ENCODE assay signal across 8 cellular contexts in the genomic region with DNA sequence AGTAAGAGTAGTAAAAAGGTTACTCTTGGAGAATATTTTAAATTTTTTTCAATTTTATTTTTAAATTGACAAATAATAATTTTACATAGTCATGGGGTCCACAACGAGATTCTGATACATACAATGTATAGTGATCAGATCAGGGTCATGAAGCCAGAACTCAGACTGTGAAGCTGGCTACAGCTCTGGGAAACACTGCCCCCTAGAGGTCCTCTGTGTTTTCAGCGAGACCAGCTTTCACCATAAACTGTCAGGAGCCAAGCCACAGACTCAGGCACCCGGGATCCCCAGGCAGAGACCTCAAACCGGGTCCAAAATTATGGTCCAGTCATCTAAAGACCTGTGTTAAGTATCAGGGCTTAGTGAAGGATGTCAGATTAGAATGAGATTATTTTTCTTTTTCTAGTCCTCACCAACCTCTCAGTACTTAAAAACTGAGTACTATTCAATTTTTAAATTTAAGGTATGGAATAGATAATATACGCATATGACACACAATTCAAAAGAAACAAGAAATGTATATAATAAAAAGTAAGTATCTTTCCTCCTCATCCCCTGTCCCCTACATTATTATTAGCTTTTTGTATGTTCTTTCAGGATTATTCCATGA.
DNase-seq lines count a peak whose midpoint lies in the region; ATAC-seq and TF ChIP-seq lines count a peak whose summit lies in the region.

No MANE protein-coding gene starts in this region.

- no peaks in the 10 kb centered on the region for H3K27me3 ChIP-seq in smooth muscle cell (ENCODE audit: low read depth)

- ATAC-seq in left cardiac atrium (peak in 1 of 2 donors; percentile 41), left ventricle myocardium superior (no peak), HG02571 (IDR thresholded peaks at IDR 0.05; ENCODE audit: unreplicated experiment) (peak; percentile 79)

- DNase-seq in left cardiac atrium (peak; percentile 23), left ventricle myocardium superior (no peak), NCI-H1092 treated with DMSO at 0.1 percent for 48 hours (lab: John Stamatoyannopoulos, UW) (peak; percentile 6), globus pallidus (ENCODE audit: low spot score) (peak; percentile 67), smooth muscle cell (lab: John Stamatoyannopoulos, UW; ENCODE audit: unreplicated experiment) (no peak), GOT3 (lab: John Stamatoyannopoulos, UW) (no peak)

- TF ChIP-seq CTCF in VCaP (conservative IDR thresholded peaks at IDR 0.05): peak; percentile 87
- TF ChIP-seq CTCF in smooth muscle cell (IDR thresholded peaks at IDR 0.05; ENCODE audit: borderline replicate concordance, insufficient read depth, poor library complexity, severe bottlenecking): peak; percentile 75

- no peaks in the 10 kb centered on the region for H3K4me1 ChIP-seq in smooth muscle cell (ENCODE audit: low read depth)

- WGBS in smooth muscle cell (ENCODE audit: low lambda C conversion rate): 32% methylated on average over 5 of the region's 5 CpGs

- H3K4me3 ChIP-seq in smooth muscle cell: no peak overlapping the region

- no peaks in the 10 kb centered on the region for H3K36me3 ChIP-seq in smooth muscle cell (ENCODE audit: low read depth)

- H3K79me2 ChIP-seq in smooth muscle cell (ENCODE audit: low read depth): no peaks in the 10 kb centered on the region

- no peaks in the 10 kb centered on the region for H4K20me1 ChIP-seq in smooth muscle cell (ENCODE audit: low read depth)

- H3K9ac ChIP-seq in smooth muscle cell (ENCODE audit: low read depth): no peak overlapping the region

- no peak overlapping the region for H2AFZ ChIP-seq in smooth muscle cell (ENCODE audit: low read depth)

- no peaks in the 10 kb centered on the region for H3K9me3 ChIP-seq in smooth muscle cell (replicated peaks; ENCODE audit: low read depth)

- no peak overlapping the region for H3K27ac ChIP-seq in VCaP
- no peak overlapping the region for H3K27ac ChIP-seq in smooth muscle cell (ENCODE audit: low read depth)

- intact Hi-C loops in left cardiac atrium (cut with DNase I): no loop called here
- intact Hi-C loops in left ventricle myocardium superior (cut with micrococcal nuclease): no loop called here

- no peak overlapping the region for H3K4me2 ChIP-seq in smooth muscle cell

- H3F3A ChIP-seq in smooth muscle cell (ENCODE audit: low read depth): no peaks in the 10 kb centered on the region

Comparison
In these comparisons a context has a peak if more than half of its experiments do, and no peak if none do; other contexts are left out.
1. DNase-seq: peak in left cardiac atrium (single experiment), NCI-H1092 treated with DMSO at 0.1 percent for 48 hours (single experiment) and globus pallidus (single experiment); none in left ventricle myocardium superior (single experiment), smooth muscle cell (single experiment) and GOT3 (single experiment).